In genomic region chrX:41167888-41168287, GRCh38 we compare ENCODE assay signal across 20 cellular contexts.
DNase-seq lines count a peak whose midpoint lies in the region; ATAC-seq, FAIRE-seq and TF ChIP-seq lines count a peak whose summit lies in the region.
"Had no signal": no experiment of that assay in that cellular context is flagged by ENCODE, and none has a peak within 500 bp of the region (broad histone marks: within the 10 kb centered on the region; RNA-seq: fewer than 3 reads in every experiment).

No MANE protein-coding gene starts in this region.

- WGBS in thyroid gland, 2 donors, result 73 to 75% methylated on average over 4 of the region's 4 CpGs

- CTCF ChIA-PET in MCF 10A (lab: Yijun Ruan, JAX), result interaction anchor here (4.4 to 5.0 kb wide), 2 partner anchors 12 to 13 kb away, joined by 32 to 46 read pairs; no protein-coding TSS in a partner anchor
- CTCF ChIA-PET in PC-3 (lab: Charles Lee), result no interaction called here
- CTCF ChIA-PET in endothelial cell of umbilical vein (lab: Charles Lee), result interaction anchor here (2.0 kb wide), 1 partner anchor 12 kb away, joined by 9 read pairs; no protein-coding TSS in a partner anchor

- FAIRE-seq in endothelial cell of umbilical vein (lab: Jason Lieb, UNC), result peak; percentile 85
- FAIRE-seq: D721Med had no signal

- H3K4me2 ChIP-seq in PC-3 (ENCODE audit: low read length) (no peak overlapping the region), endothelial cell of umbilical vein (ENCODE audit: insufficient read depth, low read length) (peak overlapping the region; percentile 31)
- H3K4me2 ChIP-seq: SK-N-SH had no signal

- H3K27me3 ChIP-seq in breast epithelium (no peaks in the 10 kb centered on the region), PC-3 (ENCODE audit: low read length) (no peaks in the 10 kb centered on the region), endothelial cell of umbilical vein (ENCODE audit: control insufficient read depth in 2 of 2, insufficient read depth in 2 of 2, low read length in 2 of 2) (no peaks in the 10 kb centered on the region), thyroid gland (no peaks in the 10 kb centered on the region)
- H3K27me3 ChIP-seq: BE2C had no signal

- no TSS peak for BruUV-seq in MCF 10A (replicated peaks; lab: Mats Ljungman, UMichigan)
- no TSS peak for BruUV-seq in PC-3 (replicated peaks; lab: Mats Ljungman, UMichigan)
- BruUV-seq in endothelial cell of umbilical vein (replicated peaks; lab: Mats Ljungman, UMichigan), result no TSS peak

- H4K20me1 ChIP-seq in PC-3 (ENCODE audit: low read length), result no peaks in the 10 kb centered on the region
- no peaks in the 10 kb centered on the region for H4K20me1 ChIP-seq in endothelial cell of umbilical vein (replicated peaks; ENCODE audit: control insufficient read depth, extremely low read depth, insufficient read depth, low read length)

- H3K4me3 Mint-ChIP-seq in MCF 10A (ENCODE audit: unreplicated experiment), result no peak overlapping the region
- H3K4me3 Mint-ChIP-seq: CD8-positive, alpha-beta T cell had no signal

- H3K9me1 ChIP-seq in endothelial cell of umbilical vein (replicated peaks; ENCODE audit: control insufficient read depth, extremely low read depth, insufficient read depth, low read length), result no peaks in the 10 kb centered on the region

- TF ChIP-seq POLR2A in breast epithelium (IDR thresholded peaks at IDR 0.05) (no peak), endothelial cell of umbilical vein (IDR thresholded peaks at IDR 0.05; ENCODE audit: low read depth, low read length) (no peak), thyroid gland (IDR thresholded peaks at IDR 0.05) (no peak)

- H3K36me3 Mint-ChIP-seq in MCF 10A (ENCODE audit: insufficient read depth, unreplicated experiment), result peaks cover 90% of the 10 kb centered on the region

- H3K4me1 ChIP-seq in breast epithelium, result no peaks in the 10 kb centered on the region
- no peaks in the 10 kb centered on the region; the same call in 1 of the 2 replicates for H3K4me1 ChIP-seq in PC-3 (ENCODE audit: insufficient read depth, low read length)
- peaks cover 12% of the 10 kb centered on the region for H3K4me1 ChIP-seq in endothelial cell of umbilical vein (ENCODE audit: control insufficient read depth, extremely low read depth, insufficient read depth, low read length)
- no peaks in the 10 kb centered on the region for H3K4me1 ChIP-seq in thyroid gland
- H3K4me1 ChIP-seq: BE2C had no signal

- dilution Hi-C loops in endothelial cell of umbilical vein (cut with MboI; ENCODE audit: extremely low pct_ligation_motif_present, low sequenced_read_pairs), result no loop called here

- H3K27ac ChIP-seq in breast epithelium, result no peak overlapping the region
- no peak overlapping the region for H3K27ac ChIP-seq in PC-3 (ENCODE audit: low read length)
- H3K27ac ChIP-seq in endothelial cell of umbilical vein (ENCODE audit: insufficient read depth, low read depth, low read length), result no peak overlapping the region
- H3K27ac ChIP-seq in thyroid gland, result no peak overlapping the region

- ATAC-seq in PC-3 (no peak; the same call in 1 of the 2 replicates), HG02973 (IDR thresholded peaks at IDR 0.05; ENCODE audit: unreplicated experiment) (no peak), HG02678 (IDR thresholded peaks at IDR 0.05; ENCODE audit: unreplicated experiment) (no peak), GM19035 (IDR thresholded peaks at IDR 0.05; ENCODE audit: unreplicated experiment) (no peak)
- ATAC-seq: CD8-positive, alpha-beta T cell had no signal

- H3K36me3 ChIP-seq in breast epithelium, result no peaks in the 10 kb centered on the region
- peaks cover 31% of the 10 kb centered on the region for H3K36me3 ChIP-seq in PC-3 (ENCODE audit: low read depth, low read length)
- no peaks in the 10 kb centered on the region for H3K36me3 ChIP-seq in endothelial cell of umbilical vein (ENCODE audit: control insufficient read depth in 2 of 2, extremely low read depth in 1 of 2, insufficient read depth in 2 of 2, low read length in 2 of 2)
- peaks cover 31 to 35% of the 10 kb centered on the region in 2 donors for H3K36me3 ChIP-seq in thyroid gland
- H3K36me3 ChIP-seq: BE2C had no signal

- DNase-seq in MCF 10A (ENCODE audit: unreplicated experiment) (peak; percentile 27), breast epithelium (ENCODE audit: low spot score in 2 of 2) (no peak), PC-3 (peak; percentile 3), endothelial cell of umbilical vein (ENCODE audit: low read depth, low spot score) (peak; percentile 21), thyroid gland (no peak)
- DNase-seq: BE2C; CD8-positive, alpha-beta T cell; DMS79 treated with DMSO at 0.1 percent for 48 hours; GDM1; NCI-H1092; NCI-H1694; NCI-H2107; NCI-H226; NCI-H526; Right ventricle myocardium superior; SK-N-SH had no signal

- POLR2A ChIA-PET in MCF 10A (lab: Yijun Ruan, JAX), result no interaction called here
- POLR2A ChIA-PET in PC-3 (lab: Charles Lee; ENCODE audit: unreplicated experiment), result no interaction called here
- POLR2A ChIA-PET in endothelial cell of umbilical vein (lab: Charles Lee), result no interaction called here

- no peaks in the 10 kb centered on the region for H3K4me1 Mint-ChIP-seq in MCF 10A (ENCODE audit: insufficient read depth, unreplicated experiment)

- H3K9me3 Mint-ChIP-seq in MCF 10A (ENCODE audit: unreplicated experiment), result no peaks in the 10 kb centered on the region
- H3K9me3 Mint-ChIP-seq: CD8-positive, alpha-beta T cell had no signal

- no peak overlapping the region for H3K27ac Mint-ChIP-seq in MCF 10A (ENCODE audit: low read depth, unreplicated experiment)
- H3K27ac Mint-ChIP-seq: CD8-positive, alpha-beta T cell had no signal

- no peak overlapping the region for H3K9ac ChIP-seq in PC-3 (ENCODE audit: low read length)
- H3K9ac ChIP-seq in endothelial cell of umbilical vein (replicated peaks; ENCODE audit: extremely low read depth, insufficient read depth, low read length), result no peak overlapping the region
- H3K9ac ChIP-seq: SK-N-SH had no signal

- H3K27me3 Mint-ChIP-seq in MCF 10A (ENCODE audit: insufficient read depth, unreplicated experiment), result no peaks in the 10 kb centered on the region

- H3F3A ChIP-seq in PC-3 (ENCODE audit: low read length, unreplicated experiment), result no peaks in the 10 kb centered on the region

- H3K9me3 ChIP-seq in breast epithelium (no peaks in the 10 kb centered on the region), PC-3 (ENCODE audit: low read length) (no peaks in the 10 kb centered on the region), endothelial cell of umbilical vein (replicated peaks; ENCODE audit: control insufficient read depth, insufficient read depth, low read length) (no peaks in the 10 kb centered on the region), thyroid gland (no peaks in the 10 kb centered on the region)
- H3K9me3 ChIP-seq: BE2C, SK-N-SH had no signal

- TF ChIP-seq CTCF in MCF 10A (IDR thresholded peaks at IDR 0.05; ENCODE audit: unreplicated experiment) (no peak), breast epithelium (IDR thresholded peaks at IDR 0.05) (no peak), PC-3 (conservative IDR thresholded peaks at IDR 0.05; ENCODE audit: low read depth, low read length) (no peak), endothelial cell of umbilical vein (IDR thresholded peaks at IDR 0.05; ENCODE audit: extremely low read depth in 1 of 2, insufficient read depth in 1 of 2, low read depth in 1 of 2, low read length in 2 of 2) (no peak), thyroid gland (IDR thresholded peaks at IDR 0.05) (no peak)

- no peak overlapping the region for H3K4me3 ChIP-seq in breast epithelium
- H3K4me3 ChIP-seq in PC-3 (ENCODE audit: low read length), result no peak overlapping the region
- no peak overlapping the region for H3K4me3 ChIP-seq in endothelial cell of umbilical vein (replicated peaks in 1 of 3; ENCODE audit: insufficient read depth in 1 of 3, low read depth in 1 of 3, low read length in 3 of 3)
- no peak overlapping the region for H3K4me3 ChIP-seq in thyroid gland (replicated peaks in 1 of 3)

- no peak overlapping the region for H2AFZ ChIP-seq in PC-3 (ENCODE audit: low read length)
- H2AFZ ChIP-seq in endothelial cell of umbilical vein (ENCODE audit: low read depth, low read length), result no peak overlapping the region

- intact Hi-C loops in MCF 10A (cut with micrococcal nuclease), result no loop called here
- intact Hi-C loops in breast epithelium (cut with DNase I; ENCODE audit: low total_unique reads), result no loop called here
- intact Hi-C loops in PC-3 (cut with micrococcal nuclease), result no loop called here
- intact Hi-C loops in endothelial cell of umbilical vein (cut with micrococcal nuclease), result no loop called here
- intact Hi-C loops in thyroid gland (cut with DNase I), result no loop called here

- H3K9me2 ChIP-seq in PC-3 (replicated peaks; ENCODE audit: low read length), result no peaks in the 10 kb centered on the region
- H3K9me2 ChIP-seq: SK-N-SH had no signal

- no peaks in the 10 kb centered on the region for H3K79me2 ChIP-seq in PC-3 (ENCODE audit: low read length)
- H3K79me2 ChIP-seq in endothelial cell of umbilical vein (ENCODE audit: control insufficient read depth, insufficient read depth, low read length), result no peaks in the 10 kb centered on the region

TF ChIP-seq in endothelial cell of umbilical vein, 7 proteins besides CTCF, POLR2A, EP300 and RAD21:
- no peak for TF ChIP-seq GATA2 (IDR thresholded peaks at IDR 0.05; ENCODE audit: insufficient read depth, insufficient read length, low read depth, low read length)
- TF ChIP-seq MAX (IDR thresholded peaks at IDR 0.05; ENCODE audit: insufficient read depth, insufficient read length), result no peak
- no peak for TF ChIP-seq MYC (IDR thresholded peaks at IDR 0.05; ENCODE audit: low read depth, low read length)
- TF ChIP-seq FOS (IDR thresholded peaks at IDR 0.05; ENCODE audit: borderline replicate concordance, insufficient read depth, low read length), result peak; percentile 11
- TF ChIP-seq JUN (IDR thresholded peaks at IDR 0.05; ENCODE audit: borderline replicate concordance, insufficient read depth, insufficient read length, low read depth), result no peak
TF ChIP-seq in endothelial cell of umbilical vein: peak in this region for 1.

Comparison
In these comparisons a context has a peak if more than half of its experiments do, and no peak if none do; other contexts are left out.
1. DNase-seq: peak in MCF 10A (single experiment), PC-3 (single experiment) and endothelial cell of umbilical vein (single experiment); none in breast epithelium (0 of 2) and thyroid gland (0 of 2).